In the genomic region with DNA sequence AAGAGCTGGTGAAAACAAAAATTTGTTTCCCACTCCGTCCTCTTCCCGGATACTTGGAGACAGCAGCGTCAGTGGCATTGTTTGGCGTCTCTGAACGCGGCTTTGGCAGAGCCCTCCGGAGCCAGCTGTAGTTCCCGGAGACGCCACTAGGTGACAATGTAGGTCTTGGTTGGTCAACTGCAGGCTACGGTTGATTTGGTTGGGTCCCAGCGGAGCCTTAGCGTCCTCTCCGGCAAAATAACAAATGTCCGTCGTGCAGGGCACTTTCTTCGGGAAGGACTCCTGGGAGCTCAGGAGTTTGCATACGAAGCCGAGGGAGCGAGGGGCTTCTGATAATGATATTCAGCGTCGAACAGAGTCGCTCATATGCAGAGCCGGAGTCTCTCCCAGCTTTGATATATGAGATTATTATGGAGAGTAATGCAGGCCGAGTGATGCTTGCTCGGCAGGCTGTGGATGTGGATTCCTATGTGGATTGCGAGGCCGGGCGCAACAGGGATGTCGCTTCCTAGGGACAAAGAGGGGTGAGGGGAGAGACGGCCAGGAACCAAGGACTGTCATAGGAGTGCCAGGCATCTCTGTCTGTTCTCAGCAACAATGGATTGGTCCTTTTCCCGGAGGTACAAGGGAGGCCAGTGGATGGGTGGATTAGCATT, we compare ENCODE assay signal across 8 cellular contexts.
DNase-seq lines count a peak whose midpoint lies in the region; ATAC-seq lines count a peak whose summit lies in the region.

No MANE protein-coding gene starts in this region.

- H3K4me1 ChIP-seq in neuron (ENCODE audit: insufficient read depth, low read length) = peaks cover 3% of the 10 kb centered on the region
- peaks cover 3% of the 10 kb centered on the region for H3K4me1 ChIP-seq in stomach smooth muscle (ENCODE audit: control insufficient read depth, insufficient read depth, low read length)

- H3K36me3 ChIP-seq in neuron (ENCODE audit: insufficient read depth, low read length) = no peaks in the 10 kb centered on the region
- no peaks in the 10 kb centered on the region for H3K36me3 ChIP-seq in stomach smooth muscle (ENCODE audit: control insufficient read depth in 2 of 2, insufficient read depth in 2 of 2, low read length in 2 of 2)

- peak; percentile 86 for ATAC-seq in GM21529 (IDR thresholded peaks at IDR 0.05; ENCODE audit: unreplicated experiment)

- H3K4me3 ChIP-seq in neuron (ENCODE audit: low read length) (peak overlapping the region; percentile 37), stomach smooth muscle (ENCODE audit: low read length in 2 of 2) (peak overlapping the region; percentile 57 to 74)

- DNase-seq in DMS114 treated with DMSO at 0.1 percent for 48 hours (lab: John Stamatoyannopoulos, UW; ENCODE audit: unreplicated experiment) = peak; percentile 81
- peak; percentile 79 for DNase-seq in KG1 (lab: John Stamatoyannopoulos, UW)
- DNase-seq in RKO (ENCODE audit: low spot score) = peak; percentile 23
- DNase-seq in activated T-helper 9 cell treated with anti-CD3 and anti-CD28 coated beads, Interleukin-2, amount 50 U/mL, for 16 hours (ENCODE audit: low read depth) = peak; percentile 46
- DNase-seq in foreskin melanocyte = peak; percentile 77

- H3K9ac ChIP-seq in stomach smooth muscle (ENCODE audit: low read length in 2 of 2) = no peak overlapping the region

- H2AFZ ChIP-seq in neuron (ENCODE audit: low read depth, low read length) = peak overlapping the region; percentile 48

- no peak overlapping the region for H3K27ac ChIP-seq in stomach smooth muscle (ENCODE audit: low read length)

- H3K27me3 ChIP-seq in neuron (ENCODE audit: insufficient read depth, low read length) (peaks cover 7% of the 10 kb centered on the region), stomach smooth muscle (ENCODE audit: control insufficient read depth in 1 of 2, insufficient read depth in 2 of 2, low read length in 2 of 2) (peaks cover 0 to 2% of the 10 kb centered on the region in 2 donors)

- H3K9me3 ChIP-seq in neuron (ENCODE audit: low read length) (no peaks in the 10 kb centered on the region), stomach smooth muscle (ENCODE audit: control insufficient read depth in 2 of 2, low read length in 2 of 2) (no peaks in the 10 kb centered on the region)

Comparison
In these comparisons a context has a peak if more than half of its experiments do, and no peak if none do; other contexts are left out.
1. DNase-seq: peak in every context shown above with its lines; median percentile 81 in DMS114 treated with DMSO at 0.1 percent for 48 hours; 79 in KG1; 77 in foreskin melanocyte; 46 in activated T-helper 9 cell treated with anti-CD3 and anti-CD28 coated beads, Interleukin-2, amount 50 U/mL, for 16 hours; 23 in RKO.